Comparison of ENCODE assay signal across 18 cellular contexts in the genomic region with DNA sequence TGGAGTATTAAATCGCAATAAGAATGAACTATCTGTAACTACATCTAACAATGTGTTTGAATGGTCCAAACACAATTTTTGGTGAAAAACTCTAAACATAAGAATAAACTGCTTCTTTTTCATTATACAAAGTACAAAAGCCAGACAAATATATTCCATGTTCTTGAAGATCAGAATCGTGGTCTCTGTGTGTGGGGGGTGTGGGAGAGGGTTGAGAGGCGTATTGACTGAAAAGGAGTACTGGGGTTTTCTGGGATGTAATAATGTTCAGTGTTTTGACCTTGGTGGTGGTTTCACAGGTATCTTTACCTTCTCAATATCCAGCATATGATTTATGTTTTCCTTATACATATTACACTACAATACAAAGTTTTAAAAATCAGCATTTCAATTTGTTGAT. TPM values are rescaled to one million over a fixed set of nuclear protein-coding genes. Genes with fewer than 3 reads are reported as not detected.
DNase-seq lines count a peak whose midpoint lies in the region; ATAC-seq and TF ChIP-seq lines count a peak whose summit lies in the region.
"Had no signal": no experiment of that assay in that cellular context is flagged by ENCODE, and none has a peak within 500 bp of the region (broad histone marks: within the 10 kb centered on the region; RNA-seq: fewer than 3 reads in every experiment).

No MANE protein-coding gene starts in this region.

- BruUV-seq in MCF 10A (replicated peaks; lab: Mats Ljungman, UMichigan): no TSS peak
- BruUV-seq in Caco-2 (replicated peaks; lab: Mats Ljungman, UMichigan): no TSS peak

- H3K27ac Mint-ChIP-seq in MCF 10A (ENCODE audit: low read depth, unreplicated experiment) (peak overlapping the region; percentile 95), Caco-2 (ENCODE audit: unreplicated experiment) (no peak overlapping the region)
- H3K27ac Mint-ChIP-seq: endodermal cell had no signal

- H3K4me1 Mint-ChIP-seq in MCF 10A (ENCODE audit: insufficient read depth, unreplicated experiment) (peaks cover 21% of the 10 kb centered on the region), Caco-2 (ENCODE audit: low read depth, unreplicated experiment) (no peaks in the 10 kb centered on the region)
- H3K4me1 Mint-ChIP-seq: endodermal cell had no signal

- H3K27ac ChIP-seq in breast epithelium (peak overlapping the region in 1 of 2 donors; percentile 62), lower lobe of right lung (no peak overlapping the region), transverse colon (peak overlapping the region in 3 of 4 donors; percentile 42 to 48 (median 45))
- H3K27ac ChIP-seq: WERI-Rb-1 had no signal

- POLR2A ChIA-PET in MCF 10A (lab: Yijun Ruan, JAX): interaction anchor here (1.4 kb wide), 1 partner anchor 92 kb away, joined by 3 read pairs; no protein-coding TSS in a partner anchor
- POLR2A ChIA-PET in Caco-2 (lab: Charles Lee): no interaction called here

- no peaks in the 10 kb centered on the region for H3K27me3 ChIP-seq in breast epithelium
- no peaks in the 10 kb centered on the region for H3K27me3 ChIP-seq in adipocyte (replicated peaks; ENCODE audit: control insufficient read depth, insufficient read depth, low read length)
- no peaks in the 10 kb centered on the region for H3K27me3 ChIP-seq in lower lobe of right lung (ENCODE audit: low read depth)
- H3K27me3 ChIP-seq in transverse colon: no peaks in the 10 kb centered on the region
- no peaks in the 10 kb centered on the region for H3K27me3 ChIP-seq in Caco-2 (replicated peaks; ENCODE audit: control insufficient read depth, insufficient read depth, low read length)

- no peaks in the 10 kb centered on the region for H3K9me3 ChIP-seq in breast epithelium
- H3K9me3 ChIP-seq in adipocyte (ENCODE audit: control insufficient read depth, low read length): no peaks in the 10 kb centered on the region
- no peaks in the 10 kb centered on the region for H3K9me3 ChIP-seq in lower lobe of right lung
- H3K9me3 ChIP-seq in transverse colon: no peaks in the 10 kb centered on the region
- H3K9me3 ChIP-seq in Caco-2: no peaks in the 10 kb centered on the region
- H3K9me3 ChIP-seq: A549, mucosa of descending colon had no signal

- no peaks in the 10 kb centered on the region for H3K36me3 Mint-ChIP-seq in MCF 10A (ENCODE audit: insufficient read depth, unreplicated experiment)
- no peaks in the 10 kb centered on the region for H3K36me3 Mint-ChIP-seq in Caco-2 (ENCODE audit: insufficient read depth, unreplicated experiment)

- no peak for DNase-seq in MCF 10A (ENCODE audit: unreplicated experiment)
- no peak for DNase-seq in breast epithelium (ENCODE audit: low spot score in 2 of 2)
- no peak for DNase-seq in adipocyte (ENCODE audit: low read depth)
- no peak for DNase-seq in lower lobe of right lung
- DNase-seq in transverse colon: no peak
- DNase-seq in Caco-2: no peak
- no peak for DNase-seq in cortex of kidney (lab: John Stamatoyannopoulos, UW)
- DNase-seq: endodermal cell; GDM1; NCI-H1048; stimulated activated CD4-positive, alpha-beta T cell treated with anti-CD3 and anti-CD28 coated beads, Interleukin-4, amount 100 ng/mL, for 24 hours; WERI-Rb-1 had no signal

- intact Hi-C loops in MCF 10A (cut with micrococcal nuclease): loop anchor here (1.0 to 5.0 kb wide), 2 partner anchors 94 to 296 kb away; no protein-coding TSS in a partner anchor
- intact Hi-C loops in breast epithelium (cut with DNase I; ENCODE audit: low total_unique reads): no loop called here
- intact Hi-C loops in lower lobe of right lung (cut with DNase I): no loop called here
- intact Hi-C loops in transverse colon (cut with DNase I; ENCODE audit: low total_unique reads): no loop called here
- intact Hi-C loops in Caco-2 (cut with micrococcal nuclease; ENCODE audit: unreplicated experiment): no loop called here

- no peaks in the 10 kb centered on the region for H3K36me3 ChIP-seq in breast epithelium
- no peaks in the 10 kb centered on the region for H3K36me3 ChIP-seq in adipocyte (ENCODE audit: control insufficient read depth, insufficient read depth, low read length, severe bottlenecking)
- no peaks in the 10 kb centered on the region for H3K36me3 ChIP-seq in lower lobe of right lung
- H3K36me3 ChIP-seq in transverse colon: no peaks in the 10 kb centered on the region
- H3K36me3 ChIP-seq in Caco-2 (ENCODE audit: control insufficient read depth, insufficient read depth, low read length): no peaks in the 10 kb centered on the region
- H3K36me3 ChIP-seq: WERI-Rb-1 had no signal

- no peaks in the 10 kb centered on the region for H3K4me1 ChIP-seq in breast epithelium
- peaks cover 19% of the 10 kb centered on the region for H3K4me1 ChIP-seq in adipocyte (ENCODE audit: control insufficient read depth, insufficient read depth, low read length)
- no peaks in the 10 kb centered on the region for H3K4me1 ChIP-seq in lower lobe of right lung
- peaks cover 0 to 3% (median 0%) of the 10 kb centered on the region in 4 donors for H3K4me1 ChIP-seq in transverse colon
- H3K4me1 ChIP-seq in Caco-2: no peaks in the 10 kb centered on the region

- no peak for ATAC-seq in lower lobe of right lung
- no peak for ATAC-seq in GM19397 (IDR thresholded peaks at IDR 0.05; ENCODE audit: unreplicated experiment)

- TF ChIP-seq CTCF in MCF 10A (IDR thresholded peaks at IDR 0.05; ENCODE audit: unreplicated experiment): no peak
- no peak for TF ChIP-seq CTCF in breast epithelium (IDR thresholded peaks at IDR 0.05)
- TF ChIP-seq CTCF in lower lobe of right lung (IDR thresholded peaks at IDR 0.05): no peak
- TF ChIP-seq CTCF in transverse colon (IDR thresholded peaks at IDR 0.05): no peak
- TF ChIP-seq CTCF in Caco-2 (IDR thresholded peaks at IDR 0.05; ENCODE audit: insufficient read depth in 1 of 2, low read depth in 1 of 2, low read length in 1 of 2, severe bottlenecking in 1 of 2, unreplicated experiment in 1 of 2): no peak

- peak overlapping the region; percentile 83 for H3K9ac ChIP-seq in adipocyte (ENCODE audit: low read length)

- peak overlapping the region in 1 of 3 donors; percentile 55 for H3K4me3 ChIP-seq in breast epithelium
- H3K4me3 ChIP-seq in adipocyte (ENCODE audit: low read length): peak overlapping the region; percentile 83
- H3K4me3 ChIP-seq in lower lobe of right lung: peak overlapping the region; percentile 35
- H3K4me3 ChIP-seq in transverse colon: no peak overlapping the region
- no peak overlapping the region for H3K4me3 ChIP-seq in Caco-2 (ENCODE audit: low read depth, low read length)
- H3K4me3 ChIP-seq: mucosa of descending colon had no signal

- H3K27me3 Mint-ChIP-seq in MCF 10A (ENCODE audit: insufficient read depth, unreplicated experiment): no peaks in the 10 kb centered on the region
- H3K27me3 Mint-ChIP-seq in Caco-2 (ENCODE audit: insufficient read depth, unreplicated experiment): no peaks in the 10 kb centered on the region

- TF ChIP-seq POLR2A in breast epithelium (IDR thresholded peaks at IDR 0.05) (no peak), transverse colon (IDR thresholded peaks at IDR 0.05) (no peak)

- 71 to 75% methylated on average over 3 of the region's 3 CpGs for whole genome bisulfite sequencing in transverse colon (ENCODE audit: low coverage in 1 of 2), 2 donors

- CTCF ChIA-PET in MCF 10A (lab: Yijun Ruan, JAX) (interaction anchor here (0.8 to 3.2 kb wide), 7 partner anchors 10 to 505 kb away, joined by 3 to 16 read pairs (median 4); no protein-coding TSS in a partner anchor), Caco-2 (lab: Charles Lee) (no interaction called here)

- in situ Hi-C loops in transverse colon (cut with MboI; ENCODE audit: low pct_ligation_motif_present in 1 of 4, low pct_unique_long_range_greater_than_20kb in 1 of 4, low sequenced_read_pairs in 3 of 4): loop anchor here in 2 of 4 donors (25.0 kb wide), 2 partner anchors 489 to 514 kb away; no protein-coding TSS in a partner anchor

- no peaks in the 10 kb centered on the region for H3K9me3 Mint-ChIP-seq in MCF 10A (ENCODE audit: unreplicated experiment)
- H3K9me3 Mint-ChIP-seq in Caco-2 (ENCODE audit: unreplicated experiment): no peaks in the 10 kb centered on the region
- H3K9me3 Mint-ChIP-seq: endodermal cell had no signal

- no peak for TF ChIP-seq EP300 in transverse colon (IDR thresholded peaks at IDR 0.05; ENCODE audit: low read depth)

- H3K4me3 Mint-ChIP-seq in MCF 10A (ENCODE audit: unreplicated experiment) (peak overlapping the region; percentile 79), Caco-2 (ENCODE audit: unreplicated experiment) (no peak overlapping the region)
- H3K4me3 Mint-ChIP-seq: endodermal cell had no signal

RNA-seq across cellular contexts. Expression of gene CFH, which starts 0.8 kb away (rescaled TPM):
- total RNA-seq in MCF 10A (2022) (21.3 and 31.6 TPM in 2 replicates), breast epithelium (100 to 1,000 TPM in 1 of 3 donors, 10 to 100 TPM in 2; 59.7 to 266 (median 82.3) TPM), lower lobe of right lung (69.6 TPM), transverse colon (10 to 100 TPM in 3 of 4 donors, 1 to 10 TPM in 1; 5.2 to 92.3 (median 23.6) TPM), Caco-2 (2022) (not detected in 2 replicates)
- total RNA-seq: endodermal cell had no signal

RNA-seq across cellular contexts. Expression of gene KCNT2, which starts 42.8 kb away (rescaled TPM):
- total RNA-seq in MCF 10A (2022): 1.2 and 1.5 TPM in 2 replicates
- total RNA-seq in breast epithelium: 1 to 10 TPM; 2.6 to 3.7 (median 3.0) TPM
- 3.7 TPM for total RNA-seq in lower lobe of right lung
- 1 to 10 TPM in 1 of 4 donors, under 1 TPM in 2, not detected in 1; 0.80 to 1.7 (median 0.96) TPM for total RNA-seq in transverse colon
- not detected in 2 replicates for total RNA-seq in Caco-2 (2022)
- total RNA-seq: activated CD8-positive, alpha-beta memory T cell treated with anti-CD3 and anti-CD28 coated beads for 36 hours; HT1080; SK-MEL-5 had no signal

Comparison
In these comparisons a context has a peak if more than half of its experiments do, and no peak if none do; other contexts are left out.
1. H3K4me3 ChIP-seq: peak in adipocyte (single experiment) and lower lobe of right lung (single experiment); none in transverse colon (0 of 4) and Caco-2 (single experiment).